19 cellular contexts compared by ENCODE assay signal in genomic region chr16:57759131-57759530, GRCh38. TPM values are rescaled to one million over a fixed set of nuclear protein-coding genes. Genes with fewer than 3 reads are reported as not detected.
DNase-seq lines count a peak whose midpoint lies in the region; ATAC-seq and TF ChIP-seq lines count a peak whose summit lies in the region.
"Had no signal": no experiment of that assay in that cellular context is flagged by ENCODE, and none has a peak within 500 bp of the region (broad histone marks: within the 10 kb centered on the region; RNA-seq: fewer than 3 reads in every experiment).

No MANE protein-coding gene starts in this region.

- H3K9ac ChIP-seq in SK-N-MC (ENCODE audit: insufficient read length), result no peak overlapping the region

- TF ChIP-seq CTCF in left ventricle myocardium inferior (IDR thresholded peaks at IDR 0.05; ENCODE audit: borderline replicate concordance) (no peak), lower lobe of right lung (IDR thresholded peaks at IDR 0.05) (no peak)

- ATAC-seq in left ventricle myocardium superior, result no peak
- ATAC-seq in lower lobe of right lung, result no peak

- DNase-seq in left ventricle myocardium inferior (no peak), left ventricle myocardium superior (no peak), SK-N-MC (ENCODE audit: low read depth, low spot score) (no peak), lower lobe of right lung (peak; percentile 43), SW480 (ENCODE audit: low spot score) (no peak), HuH-7.5 (ENCODE audit: low spot score) (no peak), nucleus accumbens (lab: John Stamatoyannopoulos, UW) (no peak)
- DNase-seq: AML-193, COR-L47, DMS153, EL, H7, Karpas-422, MG63, NCI-H1092 treated with DMSO at 0.1 percent for 48 hours, NCI-H2081 treated with DMSO at 0.1 percent for 48 hours, NCI-H510A treated with DMSO at 0.1 percent for 48 hours, NCI-H82, SHP77 had no signal

- intact Hi-C loops in left ventricle myocardium inferior (cut with micrococcal nuclease) (no loop called here), left ventricle myocardium superior (cut with micrococcal nuclease) (loop anchor here (5.0 kb wide), 1 partner anchor 103 kb away; no protein-coding TSS in a partner anchor), lower lobe of right lung (cut with DNase I) (no loop called here)

- H3K27ac ChIP-seq in left ventricle myocardium inferior (replicated peaks), result peak overlapping the region; percentile 83
- peak overlapping the region; percentile 64; the same call in 1 of the 2 replicates for H3K27ac ChIP-seq in SK-N-MC
- H3K27ac ChIP-seq in lower lobe of right lung, result peak overlapping the region; percentile 11

- H3K9me3 ChIP-seq in left ventricle myocardium inferior (replicated peaks), result no peaks in the 10 kb centered on the region
- H3K9me3 ChIP-seq in SK-N-MC (ENCODE audit: low read depth, low read length), result no peaks in the 10 kb centered on the region
- no peaks in the 10 kb centered on the region for H3K9me3 ChIP-seq in lower lobe of right lung
- H3K9me3 ChIP-seq: MG63 had no signal

- H3K36me3 ChIP-seq in left ventricle myocardium inferior, result peaks cover 58% of the 10 kb centered on the region
- H3K36me3 ChIP-seq in SK-N-MC (ENCODE audit: insufficient read depth, low read length), result peaks cover 4% of the 10 kb centered on the region; the same call in 1 of the 2 replicates
- peaks cover 68% of the 10 kb centered on the region for H3K36me3 ChIP-seq in lower lobe of right lung

- no peaks in the 10 kb centered on the region for H3K27me3 ChIP-seq in left ventricle myocardium inferior (ENCODE audit: low read depth)
- no peaks in the 10 kb centered on the region for H3K27me3 ChIP-seq in lower lobe of right lung (ENCODE audit: low read depth)
- H3K27me3 ChIP-seq: MG63 had no signal

- H3K4me3 ChIP-seq in left ventricle myocardium inferior, result peak overlapping the region; percentile 47
- no peak overlapping the region for H3K4me3 ChIP-seq in SK-N-MC
- H3K4me3 ChIP-seq in lower lobe of right lung, result no peak overlapping the region
- H3K4me3 ChIP-seq: MG63 had no signal

- H3K4me1 ChIP-seq in left ventricle myocardium inferior, result peaks cover 36% of the 10 kb centered on the region
- peaks cover 12% of the 10 kb centered on the region for H3K4me1 ChIP-seq in lower lobe of right lung

RNA-seq across cellular contexts. Expression of gene KATNB1, which starts 23.6 kb away (rescaled TPM):
- 11.2 TPM for total RNA-seq in left ventricle myocardium inferior
- 9.3 TPM for total RNA-seq in left ventricle myocardium superior
- total RNA-seq in lower lobe of right lung, result 18.0 TPM

RNA-seq across cellular contexts. Expression of gene KIFC3, which starts 43.2 kb away (rescaled TPM):
- total RNA-seq in left ventricle myocardium inferior, result 63.5 TPM
- 52.6 TPM for total RNA-seq in left ventricle myocardium superior
- 70.9 TPM for total RNA-seq in lower lobe of right lung

Comparison
In these comparisons a context has a peak if more than half of its experiments do, and no peak if none do; other contexts are left out.
1. H3K27ac ChIP-seq: peak in every context shown above with its lines; median percentile 83 in left ventricle myocardium inferior; 64 in SK-N-MC; 11 in lower lobe of right lung.